ENCODE assay signal across 11 cellular contexts in genomic region chr2:168649562-168649961, GRCh38.
"Had no signal": no experiment of that assay in that cellular context is flagged by ENCODE, and none has a peak within 500 bp of the region (broad histone marks: within the 10 kb centered on the region; RNA-seq: fewer than 3 reads in every experiment).

No MANE protein-coding gene starts in this region.

- H3K27me3 Mint-ChIP-seq: activated naive CD4-positive, alpha-beta T cell treated with anti-CD3 and anti-CD28 coated beads, Interleukin-2, amount 50 U/mL, for 24 hours; activated T-cell treated with anti-CD3 and anti-CD28 coated beads, Interleukin-2, amount 50 U/mL, for 24 hours had no signal

- ATAC-seq: activated CD8-positive, alpha-beta memory T cell treated with anti-CD3 and anti-CD28 coated beads, Interleukin-2, amount 10 ng/mL, durations not matched to agents 7 days and 5 days; right lobe of liver had no signal

- H3K4me3 ChIP-seq: right lobe of liver, upper lobe of right lung had no signal

- H3K36me3 ChIP-seq: right lobe of liver, upper lobe of right lung had no signal

- H3K4me3 Mint-ChIP-seq: activated CD8-positive, alpha-beta memory T cell treated with anti-CD3 and anti-CD28 coated beads, Interleukin-2, amount 10 ng/mL, durations not matched to agents 7 days and 5 days; activated naive CD4-positive, alpha-beta T cell treated with anti-CD3 and anti-CD28 coated beads, Interleukin-2, amount 50 U/mL, for 24 hours; activated T-cell treated with anti-CD3 and anti-CD28 coated beads, Interleukin-2, amount 50 U/mL, for 24 hours had no signal

- H3K27ac ChIP-seq: right lobe of liver, upper lobe of right lung had no signal

- H3K9me3 ChIP-seq: right lobe of liver, upper lobe of right lung had no signal

- H3K9me3 Mint-ChIP-seq: activated naive CD4-positive, alpha-beta T cell treated with anti-CD3 and anti-CD28 coated beads, Interleukin-2, amount 50 U/mL, for 24 hours had no signal

- H3K27ac Mint-ChIP-seq: activated CD8-positive, alpha-beta memory T cell treated with anti-CD3 and anti-CD28 coated beads, Interleukin-2, amount 10 ng/mL, durations not matched to agents 7 days and 5 days; activated naive CD4-positive, alpha-beta T cell treated with anti-CD3 and anti-CD28 coated beads, Interleukin-2, amount 50 U/mL, for 24 hours; activated T-cell treated with anti-CD3 and anti-CD28 coated beads, Interleukin-2, amount 50 U/mL, for 24 hours had no signal

- DNase-seq: activated CD4-positive, alpha-beta T cell treated with anti-CD3 and anti-CD28 coated beads, Interleukin-2, amount 50 U/mL, for 48 hours; activated CD4-positive, CD25-positive, alpha-beta regulatory T cell treated with anti-CD3 and anti-CD28 coated beads, Interleukin-2, amount 50 U/mL, for 72 hours; activated CD8-positive, alpha-beta memory T cell treated with anti-CD3 and anti-CD28 coated beads, Interleukin-2, amount 10 ng/mL, durations not matched to agents 7 days and 5 days; activated effector memory CD4-positive, alpha-beta T cell treated with Interleukin-2 at 50 U/mL for 16 hours; activated T-cell treated with anti-CD3 and anti-CD28 coated beads, Interleukin-2, amount 50 U/mL, for 24 hours; kidney; right lobe of liver; stimulated activated naive CD4-positive, alpha-beta T cell; T-helper 2 cell; upper lobe of right lung had no signal

- H3K27me3 ChIP-seq: right lobe of liver, upper lobe of right lung had no signal
